In the genomic region with DNA sequence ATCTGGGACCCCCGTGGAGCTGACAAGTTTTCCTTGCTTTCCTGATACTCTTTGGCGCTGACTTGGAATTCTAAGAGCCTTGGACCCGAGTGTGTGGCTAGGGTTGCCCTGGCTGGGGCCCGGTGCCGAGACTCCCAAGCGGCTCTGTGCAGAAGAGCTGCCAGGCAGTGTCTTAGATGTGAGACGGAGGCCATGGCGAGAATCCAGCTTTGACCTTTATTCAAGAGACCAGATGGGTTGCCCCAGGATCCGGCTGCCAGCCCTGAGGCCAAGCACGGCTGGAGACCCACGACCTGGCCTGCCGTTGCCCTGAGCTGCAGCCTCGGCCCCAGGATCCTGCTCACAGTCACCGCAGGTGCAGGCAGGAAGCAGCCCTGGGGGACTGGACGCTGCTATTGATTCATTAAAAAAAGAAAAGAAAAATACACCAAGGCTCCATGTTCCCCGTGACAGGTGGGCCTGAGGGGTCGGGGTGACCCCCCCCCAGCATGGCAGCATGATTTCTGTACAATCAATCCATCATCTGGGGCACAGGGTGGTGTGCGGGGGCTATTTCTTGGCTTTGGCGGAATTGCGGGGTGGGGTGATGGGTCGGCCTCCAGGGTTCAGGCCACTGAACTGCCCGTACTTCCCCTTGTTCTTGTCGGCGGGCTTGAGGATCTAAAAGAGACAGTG, we compare ENCODE assay signal across 17 cellular contexts. TPM values are rescaled to one million over a fixed set of nuclear protein-coding genes. Genes with fewer than 3 reads are reported as not detected.
DNase-seq lines count a peak whose midpoint lies in the region; ATAC-seq, FAIRE-seq and TF ChIP-seq lines count a peak whose summit lies in the region.
"Had no signal": no experiment of that assay in that cellular context is flagged by ENCODE, and none has a peak within 500 bp of the region (broad histone marks: within the 10 kb centered on the region; RNA-seq: fewer than 3 reads in every experiment).

No MANE protein-coding gene starts in this region.

- H3K4me3 Mint-ChIP-seq in activated CD4-positive, alpha-beta T cell treated with anti-CD3 and anti-CD28 coated beads, Interleukin-2, amount 10 ng/mL, durations not matched to agents 24 days and 14 days, result peak overlapping the region; percentile 34
- peak overlapping the region; percentile 47 for H3K4me3 Mint-ChIP-seq in activated naive CD8-positive, alpha-beta T cell treated with anti-CD3 and anti-CD28 coated beads for 36 hours
- H3K4me3 Mint-ChIP-seq in nephron progenitor cell, result no peak overlapping the region

- H3K9ac ChIP-seq in IMR-90 (ENCODE audit: low read depth, low read length), result no peak overlapping the region

- DNase-seq in activated CD4-positive, alpha-beta T cell treated with anti-CD3 and anti-CD28 coated beads, Interleukin-2, amount 10 ng/mL, durations not matched to agents 24 days and 14 days, result no peak
- DNase-seq in activated CD4-positive, alpha-beta T cell treated with anti-CD3 and anti-CD28 coated beads, Interleukin-2, amount 50 U/mL, for 1 hour, result no peak
- DNase-seq in IMR-90, result no peak
- DNase-seq in activated naive CD8-positive, alpha-beta T cell treated with anti-CD3 and anti-CD28 coated beads for 36 hours, result no peak
- no peak for DNase-seq in nephron progenitor cell
- no peak for DNase-seq in GM12891 (ENCODE audit: insufficient read length, low spot score)
- no peak for DNase-seq in AG08395 (ENCODE audit: low spot score)
- DNase-seq: kidney glomerular epithelial cell, NCI-H1930, NCI-H524, OCI-M1 had no signal

- no peak overlapping the region for H3K56ac ChIP-seq in IMR-90 (ENCODE audit: extremely low read depth, insufficient read depth, low read length)

- H3K27ac Mint-ChIP-seq in activated CD4-positive, alpha-beta T cell treated with anti-CD3 and anti-CD28 coated beads, Interleukin-2, amount 10 ng/mL, durations not matched to agents 24 days and 14 days, result no peak overlapping the region
- H3K27ac Mint-ChIP-seq in activated naive CD8-positive, alpha-beta T cell treated with anti-CD3 and anti-CD28 coated beads for 36 hours, result peak overlapping the region; percentile 63
- H3K27ac Mint-ChIP-seq in nephron progenitor cell, result peak overlapping the region; percentile 90
- H3K27ac Mint-ChIP-seq: progenitor cell of endocrine pancreas had no signal

- H3K4me2 ChIP-seq in IMR-90 (ENCODE audit: low read depth, low read length), result no peak overlapping the region

- H3K4me3 ChIP-seq in IMR-90 (ENCODE audit: insufficient read depth, low read depth, low read length), result no peak overlapping the region
- H3K4me3 ChIP-seq: SK-N-MC had no signal

- no peak overlapping the region for H3K27ac ChIP-seq in IMR-90 (ENCODE audit: insufficient read depth, low read length)
- H3K27ac ChIP-seq: SK-N-MC had no signal

- no peak overlapping the region for H4K91ac ChIP-seq in IMR-90 (ENCODE audit: insufficient read depth, low read depth, low read length)

- H3K79me1 ChIP-seq in IMR-90 (ENCODE audit: low read depth in 1 of 2, low read length in 2 of 2), result peaks cover 17 to 35% of the 10 kb centered on the region in 2 experiments; a peak in 3 of 4 replicates

- dilution Hi-C loops in IMR-90 (cut with HindIII; ENCODE audit: low sequenced_read_pairs, unreplicated experiment), result no loop called here

- H3K9me3 ChIP-seq in IMR-90 (ENCODE audit: control insufficient read depth, insufficient read depth, low read length), result no peaks in the 10 kb centered on the region

- no peak overlapping the region for H3K23ac ChIP-seq in IMR-90 (ENCODE audit: low read depth, low read length)

- TF ChIP-seq POLR2A in IMR-90 (IDR thresholded peaks at IDR 0.05; ENCODE audit: low read depth, low read length) (no peak), GM12891 (IDR thresholded peaks at IDR 0.05; ENCODE audit: low read depth, low read length) (no peak; the same call in 1 of the 2 replicates)

- WGBS in IMR-90 (ENCODE audit: extremely low coverage in 2 of 2, insufficient read length in 1 of 2), 2 experiments, result 93% methylated on average over 13 of the region's 24 CpGs; no CpG with 5 or more reads in 1 of the 2 experiments

- no peak for TF ChIP-seq RAD21 in IMR-90 (IDR thresholded peaks at IDR 0.05; ENCODE audit: low read length)

- BruUV-seq in IMR-90 (replicated peaks; lab: Mats Ljungman, UMichigan), result no TSS peak

- H2BK5ac ChIP-seq in IMR-90 (ENCODE audit: low read depth, low read length, poor library complexity, severe bottlenecking), result no peak overlapping the region

- H4K20me1 ChIP-seq in IMR-90 (ENCODE audit: insufficient read depth, low read length), result peaks cover 35% of the 10 kb centered on the region

- peaks cover 13% of the 10 kb centered on the region for H3K4me1 ChIP-seq in IMR-90 (ENCODE audit: control insufficient read depth, insufficient read depth, low read length)

- peak overlapping the region; percentile 42 for H2AK9ac ChIP-seq in IMR-90 (replicated peaks; ENCODE audit: low read depth, low read length, poor library complexity)

- H3K27me3 ChIP-seq in IMR-90 (ENCODE audit: control insufficient read depth, insufficient read depth, low read length), result no peaks in the 10 kb centered on the region

- H2AK5ac ChIP-seq in IMR-90 (ENCODE audit: low read depth, low read length), result no peak overlapping the region

- no peak overlapping the region for H3K18ac ChIP-seq in IMR-90 (ENCODE audit: low read depth, low read length)

- no peak overlapping the region for H2BK20ac ChIP-seq in IMR-90 (ENCODE audit: low read depth, low read length)

- CTCF ChIA-PET in IMR-90 (lab: Yijun Ruan, JAX), result no interaction called here

- no peak overlapping the region for H3K14ac ChIP-seq in IMR-90 (replicated peaks; ENCODE audit: low read depth, low read length)

- no peak for TF ChIP-seq CTCF in IMR-90 (conservative IDR thresholded peaks at IDR 0.05; ENCODE audit: low read depth, low read length)
- no peak for TF ChIP-seq CTCF in nephron progenitor cell (IDR thresholded peaks at IDR 0.05)

- in situ Hi-C loops in IMR-90 (cut with MboI; ENCODE audit: low sequenced_read_pairs), result no loop called here

- ATAC-seq in IMR-90 (ENCODE audit: low read depth), result no peak
- ATAC-seq in GM19397 (IDR thresholded peaks at IDR 0.05; ENCODE audit: unreplicated experiment), result no peak

- POLR2A ChIA-PET in IMR-90 (lab: Charles Lee; ENCODE audit: unreplicated experiment), result no interaction called here

- H4K5ac ChIP-seq in IMR-90 (ENCODE audit: low read depth, low read length), result no peak overlapping the region

- no peak overlapping the region for H2BK120ac ChIP-seq in IMR-90 (ENCODE audit: low read depth, low read length)

- no peak for FAIRE-seq in GM12891 (lab: Jason Lieb, UNC)
- FAIRE-seq: A204.1, D721Med had no signal

- H2BK15ac ChIP-seq in IMR-90 (ENCODE audit: low read depth, low read length), result no peak overlapping the region

- peak overlapping the region; percentile 43 for H2AFZ ChIP-seq in IMR-90 (replicated peaks; ENCODE audit: low read length, poor library complexity)

- no peaks in the 10 kb centered on the region for H3K27me3 Mint-ChIP-seq in activated CD4-positive, alpha-beta T cell treated with anti-CD3 and anti-CD28 coated beads, Interleukin-2, amount 10 ng/mL, durations not matched to agents 24 days and 14 days
- no peaks in the 10 kb centered on the region for H3K27me3 Mint-ChIP-seq in activated naive CD8-positive, alpha-beta T cell treated with anti-CD3 and anti-CD28 coated beads for 36 hours
- no peaks in the 10 kb centered on the region for H3K27me3 Mint-ChIP-seq in nephron progenitor cell (ENCODE audit: low read depth, poor library complexity)
- H3K27me3 Mint-ChIP-seq: progenitor cell of endocrine pancreas had no signal

- no peaks in the 10 kb centered on the region for H3K9me3 Mint-ChIP-seq in activated CD4-positive, alpha-beta T cell treated with anti-CD3 and anti-CD28 coated beads, Interleukin-2, amount 10 ng/mL, durations not matched to agents 24 days and 14 days
- H3K9me3 Mint-ChIP-seq in activated naive CD8-positive, alpha-beta T cell treated with anti-CD3 and anti-CD28 coated beads for 36 hours, result no peaks in the 10 kb centered on the region
- no peaks in the 10 kb centered on the region for H3K9me3 Mint-ChIP-seq in nephron progenitor cell

- H3K4ac ChIP-seq in IMR-90 (ENCODE audit: low read depth, low read length), result no peak overlapping the region

- peaks cover 45% of the 10 kb centered on the region for H3K36me3 Mint-ChIP-seq in activated CD4-positive, alpha-beta T cell treated with anti-CD3 and anti-CD28 coated beads, Interleukin-2, amount 10 ng/mL, durations not matched to agents 24 days and 14 days (ENCODE audit: low read depth)
- peaks cover 31% of the 10 kb centered on the region for H3K36me3 Mint-ChIP-seq in activated naive CD8-positive, alpha-beta T cell treated with anti-CD3 and anti-CD28 coated beads for 36 hours
- H3K36me3 Mint-ChIP-seq in nephron progenitor cell (ENCODE audit: low read depth), result peaks cover 13% of the 10 kb centered on the region

- peaks cover 43% of the 10 kb centered on the region for H3K36me3 ChIP-seq in IMR-90 (ENCODE audit: control insufficient read depth, insufficient read depth, low read length)

- H4K8ac ChIP-seq in IMR-90 (ENCODE audit: low read depth in 2 of 2, low read length in 2 of 2), result no peak overlapping the region

- H3K9me1 ChIP-seq in IMR-90 (ENCODE audit: insufficient read depth, low read length), result no peaks in the 10 kb centered on the region

- H3K4me1 Mint-ChIP-seq in activated CD4-positive, alpha-beta T cell treated with anti-CD3 and anti-CD28 coated beads, Interleukin-2, amount 10 ng/mL, durations not matched to agents 24 days and 14 days, result peaks cover 31% of the 10 kb centered on the region
- H3K4me1 Mint-ChIP-seq in activated naive CD8-positive, alpha-beta T cell treated with anti-CD3 and anti-CD28 coated beads for 36 hours, result peaks cover 46% of the 10 kb centered on the region
- peaks cover 42% of the 10 kb centered on the region for H3K4me1 Mint-ChIP-seq in nephron progenitor cell

- intact Hi-C loops in activated CD4-positive, alpha-beta T cell treated with anti-CD3 and anti-CD28 coated beads, Interleukin-2, amount 10 ng/mL, durations not matched to agents 24 days and 14 days (cut with micrococcal nuclease), result no loop called here
- intact Hi-C loops in IMR-90 (cut with micrococcal nuclease), result no loop called here

RNA-seq across cellular contexts. Expression of a gene that starts 3.5 kb away (rescaled TPM):
- total RNA-seq in activated CD4-positive, alpha-beta T cell treated with anti-CD3 and anti-CD28 coated beads, Interleukin-2, amount 10 ng/mL, durations not matched to agents 24 days and 14 days, result 251 and 252 TPM in 2 replicates
- 294 and 313 TPM in 2 replicates for total RNA-seq in IMR-90 (2012; rRNA removed)
- 228 and 260 TPM in 2 replicates for polyA plus RNA-seq in IMR-90 (2012; rRNA removed)
- 268 and 304 TPM in 2 replicates for polyA plus RNA-seq in IMR-90 (2012; cell fraction: cytosol; rRNA removed)
- polyA plus RNA-seq in IMR-90 (2012; cell fraction: nucleus; rRNA removed; ENCODE audit: low replicate concordance), result 122 and 203 TPM in 2 replicates
- 100 to 1,000 TPM; 262 to 269 TPM for total RNA-seq in activated naive CD8-positive, alpha-beta T cell treated with anti-CD3 and anti-CD28 coated beads for 36 hours
- 202 TPM for polyA plus RNA-seq in GM12891 (2012; ENCODE audit: low read depth, missing spikeins)

RNA-seq across cellular contexts. Expression of a gene that starts 5.8 kb away (rescaled TPM):
- total RNA-seq in activated CD4-positive, alpha-beta T cell treated with anti-CD3 and anti-CD28 coated beads, Interleukin-2, amount 10 ng/mL, durations not matched to agents 24 days and 14 days, result 115 and 119 TPM in 2 replicates
- total RNA-seq in IMR-90 (2012; rRNA removed), result under 0.01 and 0.18 TPM in 2 replicates
- 0.07 and 0.11 TPM in 2 replicates for polyA plus RNA-seq in IMR-90 (2012; rRNA removed)
- polyA plus RNA-seq in IMR-90 (2012; cell fraction: cytosol; rRNA removed), result 0.09 and 0.12 TPM in 2 replicates
- 0.44 and 0.94 TPM in 2 replicates for polyA plus RNA-seq in IMR-90 (2012; cell fraction: nucleus; rRNA removed; ENCODE audit: low replicate concordance)
- total RNA-seq in activated naive CD8-positive, alpha-beta T cell treated with anti-CD3 and anti-CD28 coated beads for 36 hours, result 100 to 1,000 TPM; 117 to 121 TPM
- polyA plus RNA-seq in GM12891 (2012; ENCODE audit: low read depth, missing spikeins), result 37.0 TPM
- total RNA-seq: M059J had no signal

RNA-seq across cellular contexts. Expression of a gene that starts 6.3 kb away (rescaled TPM):
- total RNA-seq in activated CD4-positive, alpha-beta T cell treated with anti-CD3 and anti-CD28 coated beads, Interleukin-2, amount 10 ng/mL, durations not matched to agents 24 days and 14 days, result 31.6 and 34.3 TPM in 2 replicates
- total RNA-seq in IMR-90 (2012; rRNA removed), result 1.9 and 2.0 TPM in 2 replicates
- 10.3 and 12.6 TPM in 2 replicates for polyA plus RNA-seq in IMR-90 (2012; rRNA removed)
- 8.4 and 12.7 TPM in 2 replicates for polyA plus RNA-seq in IMR-90 (2012; cell fraction: cytosol; rRNA removed)
- 53.4 and 98.2 TPM in 2 replicates for polyA plus RNA-seq in IMR-90 (2012; cell fraction: nucleus; rRNA removed; ENCODE audit: low replicate concordance)
- total RNA-seq in activated naive CD8-positive, alpha-beta T cell treated with anti-CD3 and anti-CD28 coated beads for 36 hours, result 10 to 100 TPM; 31.2 to 33.7 TPM
- 17.9 TPM for polyA plus RNA-seq in GM12891 (2012; ENCODE audit: low read depth, missing spikeins)

RNA-seq across cellular contexts. Expression of a gene that starts 17.4 kb away (rescaled TPM):
- total RNA-seq in activated CD4-positive, alpha-beta T cell treated with anti-CD3 and anti-CD28 coated beads, Interleukin-2, amount 10 ng/mL, durations not matched to agents 24 days and 14 days, result 0.77 and 0.83 TPM in 2 replicates
- under 0.01 TPM in 2 replicates for total RNA-seq in IMR-90 (2012; rRNA removed)
- 0.23 and 0.32 TPM in 2 replicates for polyA plus RNA-seq in IMR-90 (2012; rRNA removed)
- 0.09 and 0.19 TPM in 2 replicates for polyA plus RNA-seq in IMR-90 (2012; cell fraction: cytosol; rRNA removed)
- polyA plus RNA-seq in IMR-90 (2012; cell fraction: nucleus; rRNA removed; ENCODE audit: low replicate concordance), result 1.1 and 2.8 TPM in 2 replicates
- total RNA-seq in activated naive CD8-positive, alpha-beta T cell treated with anti-CD3 and anti-CD28 coated beads for 36 hours, result 1 to 10 TPM; 3.1 to 3.7 TPM
- 0.23 TPM for polyA plus RNA-seq in GM12891 (2012; ENCODE audit: low read depth, missing spikeins)

RNA-seq across cellular contexts. Expression of a gene that starts 24.7 kb away (rescaled TPM):
- 0.63 and 0.66 TPM in 2 replicates for total RNA-seq in activated CD4-positive, alpha-beta T cell treated with anti-CD3 and anti-CD28 coated beads, Interleukin-2, amount 10 ng/mL, durations not matched to agents 24 days and 14 days
- total RNA-seq in IMR-90 (2012; rRNA removed), result 5.0 and 5.6 TPM in 2 replicates
- polyA plus RNA-seq in IMR-90 (2012; rRNA removed), result 27.8 and 34.4 TPM in 2 replicates
- polyA plus RNA-seq in IMR-90 (2012; cell fraction: cytosol; rRNA removed), result 20.6 and 36.3 TPM in 2 replicates
- polyA plus RNA-seq in IMR-90 (2012; cell fraction: nucleus; rRNA removed; ENCODE audit: low replicate concordance), result 61.2 and 132 TPM in 2 replicates
- total RNA-seq in activated naive CD8-positive, alpha-beta T cell treated with anti-CD3 and anti-CD28 coated beads for 36 hours, result under 1 TPM; 0.31 to 0.56 TPM
- 0.85 TPM for polyA plus RNA-seq in GM12891 (2012; ENCODE audit: low read depth, missing spikeins)

Comparison
In these comparisons a context has a peak if more than half of its experiments do, and no peak if none do; other contexts are left out.
1. RNA of a gene that starts 5.8 kb away (total RNA-seq): 117 to 121 TPM in activated naive CD8-positive, alpha-beta T cell treated with anti-CD3 and anti-CD28 coated beads for 36 hours and 115 to 119 TPM in activated CD4-positive, alpha-beta T cell treated with anti-CD3 and anti-CD28 coated beads, Interleukin-2, amount 10 ng/mL, durations not matched to agents 24 days and 14 days; under 0.01 to 0.18 TPM in IMR-90; every median in the first group is over 10 times any median in the second.
2. RNA of a gene that starts 6.3 kb away (total RNA-seq): 31.2 to 33.7 TPM in activated naive CD8-positive, alpha-beta T cell treated with anti-CD3 and anti-CD28 coated beads for 36 hours and 31.6 to 34.3 TPM in activated CD4-positive, alpha-beta T cell treated with anti-CD3 and anti-CD28 coated beads, Interleukin-2, amount 10 ng/mL, durations not matched to agents 24 days and 14 days; 1.9 to 2.0 TPM in IMR-90; every median in the first group is over 10 times any median in the second.